8 cellular contexts compared by ENCODE assay signal in the genomic region with DNA sequence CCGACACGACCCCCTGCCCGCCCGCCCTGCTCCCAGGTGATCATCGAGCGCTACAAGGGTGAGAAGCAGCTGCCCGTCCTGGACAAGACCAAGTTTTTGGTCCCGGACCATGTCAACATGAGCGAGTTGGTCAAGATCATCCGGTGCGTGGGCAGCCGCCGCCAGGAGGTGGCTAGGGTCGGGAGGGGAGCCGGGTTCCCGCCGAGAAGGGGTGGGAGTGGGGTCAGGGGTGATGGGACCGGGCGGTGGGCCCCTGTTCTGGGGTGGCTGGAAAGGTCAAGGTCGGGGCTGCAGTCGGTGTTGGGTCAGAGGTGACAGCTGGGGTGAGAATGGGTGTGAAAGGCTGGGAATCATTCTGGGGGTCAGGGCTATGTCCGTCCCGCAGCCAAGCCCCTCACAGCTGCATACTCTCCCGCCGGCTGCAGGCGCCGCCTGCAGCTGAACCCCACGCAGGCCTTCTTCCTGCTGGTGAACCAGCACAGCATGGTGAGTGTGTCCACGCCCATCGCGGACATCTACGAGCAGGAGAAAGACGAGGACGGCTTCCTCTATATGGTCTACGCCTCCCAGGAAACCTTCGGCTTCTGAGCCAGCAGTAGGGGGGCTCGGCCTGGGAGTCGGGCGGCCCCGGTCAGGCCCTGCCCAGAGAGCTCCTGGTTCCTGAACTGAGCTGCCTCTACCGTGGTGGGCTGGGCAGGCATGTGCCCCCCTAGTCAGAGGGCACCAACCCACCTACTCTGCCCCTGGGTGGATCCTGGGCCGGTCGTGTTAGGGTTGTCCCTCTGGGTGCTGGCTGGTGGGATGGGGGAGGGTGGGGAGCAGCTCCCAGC. TPM values are rescaled to one million over a fixed set of nuclear protein-coding genes. Genes with fewer than 3 reads are reported as not detected.
DNase-seq lines count a peak whose midpoint lies in the region; ATAC-seq and TF ChIP-seq lines count a peak whose summit lies in the region.

No MANE protein-coding gene starts in this region.

- intact Hi-C loops in dorsolateral prefrontal cortex (cut with DNase I): loop anchor here in 1 of 2 donors (5.0 kb wide), 1 partner anchor 247 kb away; no protein-coding TSS in a partner anchor

- peak overlapping the region; percentile 54 for H3K4me3 Mint-ChIP-seq in activated naive CD4-positive, alpha-beta T cell treated with anti-CD3 and anti-CD28 coated beads, Interleukin-2, amount 50 U/mL, for 24 hours
- H3K4me3 Mint-ChIP-seq in type B pancreatic cell: peak overlapping the region; percentile 83

- H3K27ac Mint-ChIP-seq in activated naive CD4-positive, alpha-beta T cell treated with anti-CD3 and anti-CD28 coated beads, Interleukin-2, amount 50 U/mL, for 24 hours: no peak overlapping the region
- peak overlapping the region; percentile 90 for H3K27ac Mint-ChIP-seq in type B pancreatic cell

- H3K27me3 Mint-ChIP-seq in activated naive CD4-positive, alpha-beta T cell treated with anti-CD3 and anti-CD28 coated beads, Interleukin-2, amount 50 U/mL, for 24 hours: no peaks in the 10 kb centered on the region
- no peaks in the 10 kb centered on the region for H3K27me3 Mint-ChIP-seq in type B pancreatic cell

- H3K4me3 ChIP-seq in dorsolateral prefrontal cortex: peak overlapping the region; percentile 65 to 96 (median 87)
- H3K4me3 ChIP-seq in muscle layer of colon (ENCODE audit: low read depth in 1 of 2, low read length in 2 of 2): peak overlapping the region; percentile 16 to 38

- peak overlapping the region in 58 of 59 donors; percentile 49 to 99 (median 95) for H3K27ac ChIP-seq in dorsolateral prefrontal cortex
- peak overlapping the region; percentile 91 for H3K27ac ChIP-seq in muscle layer of colon (ENCODE audit: low read depth, low read length)

- H3K9me3 Mint-ChIP-seq in activated naive CD4-positive, alpha-beta T cell treated with anti-CD3 and anti-CD28 coated beads, Interleukin-2, amount 50 U/mL, for 24 hours: no peaks in the 10 kb centered on the region
- H3K9me3 Mint-ChIP-seq in type B pancreatic cell: no peaks in the 10 kb centered on the region

- H3K36me3 Mint-ChIP-seq in activated naive CD4-positive, alpha-beta T cell treated with anti-CD3 and anti-CD28 coated beads, Interleukin-2, amount 50 U/mL, for 24 hours: no peaks in the 10 kb centered on the region
- H3K36me3 Mint-ChIP-seq in type B pancreatic cell: peaks cover 11% of the 10 kb centered on the region

- H3K4me1 ChIP-seq in muscle layer of colon (ENCODE audit: insufficient read depth, low read length): peaks cover 12% of the 10 kb centered on the region

- ATAC-seq in HG02870 (IDR thresholded peaks at IDR 0.05; ENCODE audit: unreplicated experiment) (no peak), GM21529 (IDR thresholded peaks at IDR 0.05; ENCODE audit: unreplicated experiment) (no peak)

- H3K36me3 ChIP-seq in muscle layer of colon (ENCODE audit: insufficient read depth, low read length): no peaks in the 10 kb centered on the region

- H3K9me3 ChIP-seq in muscle layer of colon (ENCODE audit: low read length): no peaks in the 10 kb centered on the region

- no peaks in the 10 kb centered on the region for H3K27me3 ChIP-seq in dorsolateral prefrontal cortex
- H3K27me3 ChIP-seq in muscle layer of colon (ENCODE audit: control insufficient read depth in 1 of 2, insufficient read depth in 2 of 2, low read length in 2 of 2): no peaks in the 10 kb centered on the region

- TF ChIP-seq CTCF in dorsolateral prefrontal cortex (IDR thresholded peaks at IDR 0.05 in 54 of 56, conservative IDR thresholded peaks at IDR 0.05 in 2 of 56; ENCODE audit: low read depth in 1 of 56, partially characterized antibody in 56 of 56): peak in 1 of 56 donors; percentile 23
- peak; percentile 32 for TF ChIP-seq CTCF in type B pancreatic cell (conservative IDR thresholded peaks at IDR 0.05)

- DNase-seq in activated naive CD4-positive, alpha-beta T cell treated with Interleukin-2 at 50 U/mL for 16 hours: no peak
- peak in 4 of 10 donors; percentile 32 to 63 (median 48) for DNase-seq in dorsolateral prefrontal cortex
- no peak for DNase-seq in type B pancreatic cell (ENCODE audit: extremely low spot score, unreplicated experiment)
- DNase-seq in HuH-7 (ENCODE audit: low spot score): no peak

- H3K4me1 Mint-ChIP-seq in activated naive CD4-positive, alpha-beta T cell treated with anti-CD3 and anti-CD28 coated beads, Interleukin-2, amount 50 U/mL, for 24 hours: peaks cover 19% of the 10 kb centered on the region
- H3K4me1 Mint-ChIP-seq in type B pancreatic cell (ENCODE audit: unreplicated experiment): peaks cover 12% of the 10 kb centered on the region

- H3K9ac ChIP-seq in muscle layer of colon (ENCODE audit: low read length): no peak overlapping the region

RNA-seq across cellular contexts. Expression of a gene that starts 1.0 kb away (rescaled TPM):
- total RNA-seq in dorsolateral prefrontal cortex (100 to 1,000 TPM in 118 of 120 experiments, 10 to 100 TPM in 2; 86.9 to 270 (median 160) TPM), type B pancreatic cell (ENCODE audit: low replicate concordance) (83.9 and 85.2 TPM in 2 replicates)

RNA-seq across cellular contexts. Expression of a gene that starts 43.3 kb away (rescaled TPM):
- 100 to 1,000 TPM; 153 to 387 (median 261) TPM for total RNA-seq in dorsolateral prefrontal cortex
- 164 and 201 TPM in 2 replicates for total RNA-seq in type B pancreatic cell (ENCODE audit: low replicate concordance)
